1 cellular context compared by ENCODE assay signal in genomic region chr1:6251681-6252373, GRCh38.
TF ChIP-seq lines count a peak whose summit lies in the region.

No MANE protein-coding gene starts in this region.

TF ChIP-seq in K562, 482 proteins besides CTCF, POLR2A, EP300 and RAD21:
- TF ChIP-seq RBM25 (IDR thresholded peaks at IDR 0.05; ENCODE audit: low read depth, low read length, severe bottlenecking) (peak; percentile 43), KDM1A (IDR thresholded peaks at IDR 0.05) (peak in 1 of 2 experiments; percentile 72; a peak in 2 of 4 replicates), TGIF2 (CRISPR knock-in tag; IDR thresholded peaks at IDR 0.05) (no peak), USF2 (CRISPR knock-in tag; IDR thresholded peaks at IDR 0.05) (0 out of 2 replicates have a peak, but pooled peaks have one; percentile 21), ZNF695 (CRISPR knock-in tag; IDR thresholded peaks at IDR 0.05) (no peak), NCOA6 (IDR thresholded peaks at IDR 0.05) (no peak), GATAD2A (IDR thresholded peaks at IDR 0.05) (no peak)
- TF ChIP-seq, protein P1, sequence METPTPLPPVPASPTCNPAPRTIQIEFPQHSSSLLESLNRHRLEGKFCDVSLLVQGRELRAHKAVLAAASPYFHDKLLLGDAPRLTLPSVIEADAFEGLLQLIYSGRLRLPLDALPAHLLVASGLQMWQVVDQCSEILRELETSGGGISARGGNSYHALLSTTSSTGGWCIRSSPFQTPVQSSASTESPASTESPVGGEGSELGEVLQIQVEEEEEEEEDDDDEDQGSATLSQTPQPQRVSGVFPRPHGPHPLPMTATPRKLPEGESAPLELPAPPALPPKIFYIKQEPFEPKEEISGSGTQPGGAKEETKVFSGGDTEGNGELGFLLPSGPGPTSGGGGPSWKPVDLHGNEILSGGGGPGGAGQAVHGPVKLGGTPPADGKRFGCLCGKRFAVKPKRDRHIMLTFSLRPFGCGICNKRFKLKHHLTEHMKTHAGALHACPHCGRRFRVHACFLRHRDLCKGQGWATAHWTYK (CRISPR knock-in tag; IDR thresholded peaks at IDR 0.05) = no peak
